ENCODE assay signal across 20 cellular contexts in genomic region chr14:99176156-99176945, GRCh38.
DNase-seq lines count a peak whose midpoint lies in the region; ATAC-seq and TF ChIP-seq lines count a peak whose summit lies in the region.
"Had no signal": no experiment of that assay in that cellular context is flagged by ENCODE, and none has a peak within 500 bp of the region (broad histone marks: within the 10 kb centered on the region; RNA-seq: fewer than 3 reads in every experiment).

No MANE protein-coding gene starts in this region.

- H3K27me3 Mint-ChIP-seq in stimulated activated naive CD8-positive, alpha-beta T cell treated with anti-CD3 and anti-CD28 coated beads, Interleukin-15, amount 100 ng/mL, for 72 hours: no peaks in the 10 kb centered on the region
- no peaks in the 10 kb centered on the region for H3K27me3 Mint-ChIP-seq in activated CD8-positive, alpha-beta T cell treated with anti-CD3 and anti-CD28 coated beads, Interleukin-2, amount 10 ng/mL, durations not matched to agents 7 days and 5 days (ENCODE audit: low read depth)
- H3K27me3 Mint-ChIP-seq: brain had no signal

- dilution Hi-C loops in mammary epithelial cell (cut with HindIII; ENCODE audit: low sequenced_read_pairs): no loop called here

- POLR2A ChIA-PET in activated CD8-positive, alpha-beta T cell treated with anti-CD3 and anti-CD28 coated beads, Interleukin-2, amount 10 ng/mL, durations not matched to agents 7 days and 5 days (lab: Charles Lee): no interaction called here

- H3K4me3 Mint-ChIP-seq in stimulated activated naive CD8-positive, alpha-beta T cell treated with anti-CD3 and anti-CD28 coated beads, Interleukin-15, amount 100 ng/mL, for 72 hours: no peak overlapping the region
- no peak overlapping the region for H3K4me3 Mint-ChIP-seq in activated CD8-positive, alpha-beta T cell treated with anti-CD3 and anti-CD28 coated beads, Interleukin-2, amount 10 ng/mL, durations not matched to agents 7 days and 5 days
- H3K4me3 Mint-ChIP-seq: brain; natural killer cell; stimulated activated effector memory CD8-positive, alpha-beta T cell treated with anti-CD3 and anti-CD28 coated beads, Interleukin-12 subunit alpha, Interleukin-12 subunit beta, amount 100 ng/mL, for 72 hours had no signal

- no peak overlapping the region for H3K4me2 ChIP-seq in mammary epithelial cell (ENCODE audit: insufficient read depth, low read depth, low read length)

- no peak overlapping the region for H2AFZ ChIP-seq in mammary epithelial cell (ENCODE audit: low read depth, low read length)

- peak overlapping the region in 1 of 2 donors; percentile 52 for H3K27ac Mint-ChIP-seq in stimulated activated naive CD8-positive, alpha-beta T cell treated with anti-CD3 and anti-CD28 coated beads, Interleukin-15, amount 100 ng/mL, for 72 hours
- peak overlapping the region; percentile 43 for H3K27ac Mint-ChIP-seq in activated CD8-positive, alpha-beta T cell treated with anti-CD3 and anti-CD28 coated beads, Interleukin-2, amount 10 ng/mL, durations not matched to agents 7 days and 5 days
- H3K27ac Mint-ChIP-seq: stimulated activated effector memory CD8-positive, alpha-beta T cell treated with anti-CD3 and anti-CD28 coated beads, Interleukin-12 subunit alpha, Interleukin-12 subunit beta, amount 100 ng/mL, for 72 hours had no signal

- no peak overlapping the region for H3K4me3 ChIP-seq in mammary epithelial cell (replicated peaks in 1 of 3; ENCODE audit: insufficient read depth in 1 of 3, low read depth in 2 of 3, low read length in 3 of 3)
- H3K4me3 ChIP-seq: esophagus muscularis mucosa, thoracic aorta, uterus had no signal

- no peaks in the 10 kb centered on the region for H3K4me1 ChIP-seq in mammary epithelial cell (ENCODE audit: insufficient read depth, low read length)
- H3K4me1 ChIP-seq: uterus had no signal

- no peaks in the 10 kb centered on the region for H3K9me3 ChIP-seq in mammary epithelial cell (replicated peaks; ENCODE audit: insufficient read depth, low read length)
- H3K9me3 ChIP-seq: esophagus muscularis mucosa, thoracic aorta, uterus had no signal

- BruUV-seq in mammary epithelial cell (replicated peaks; lab: Mats Ljungman, UMichigan): no TSS peak

- in situ Hi-C loops in mammary epithelial cell (cut with MboI; ENCODE audit: low sequenced_read_pairs in 2 of 2): no loop called here

- no peaks in the 10 kb centered on the region for H3K9me3 Mint-ChIP-seq in stimulated activated naive CD8-positive, alpha-beta T cell treated with anti-CD3 and anti-CD28 coated beads, Interleukin-15, amount 100 ng/mL, for 72 hours
- no peaks in the 10 kb centered on the region for H3K9me3 Mint-ChIP-seq in activated CD8-positive, alpha-beta T cell treated with anti-CD3 and anti-CD28 coated beads, Interleukin-2, amount 10 ng/mL, durations not matched to agents 7 days and 5 days (ENCODE audit: insufficient read depth)
- H3K9me3 Mint-ChIP-seq: natural killer cell; stimulated activated effector memory CD8-positive, alpha-beta T cell treated with anti-CD3 and anti-CD28 coated beads, Interleukin-12 subunit alpha, Interleukin-12 subunit beta, amount 100 ng/mL, for 72 hours had no signal

- H3K9ac ChIP-seq in mammary epithelial cell (ENCODE audit: insufficient read depth, low read length): no peak overlapping the region

- ATAC-seq in stimulated activated naive CD8-positive, alpha-beta T cell treated with anti-CD3 and anti-CD28 coated beads, Interleukin-15, amount 100 ng/mL, for 72 hours: peak; percentile 13
- ATAC-seq in stimulated activated naive CD8-positive, alpha-beta T cell treated with anti-CD3 and anti-CD28 coated beads, Interleukin-15, Interleukin-2, amounts not matched to agents 100 U/mL and 50 U/mL, for 24 hours: no peak
- no peak for ATAC-seq in activated CD8-positive, alpha-beta T cell treated with anti-CD3 and anti-CD28 coated beads, Interleukin-2, amount 10 ng/mL, durations not matched to agents 7 days and 5 days
- no peak for ATAC-seq in HG03135 (IDR thresholded peaks at IDR 0.05; ENCODE audit: unreplicated experiment)
- ATAC-seq: left lobe of liver; natural killer cell; stimulated activated effector memory CD8-positive, alpha-beta T cell treated with anti-CD3 and anti-CD28 coated beads, Interleukin-12 subunit alpha, Interleukin-12 subunit beta, amount 100 ng/mL, for 72 hours had no signal

- no peak for TF ChIP-seq CTCF in mammary epithelial cell (conservative IDR thresholded peaks at IDR 0.05 in 1 of 2, IDR thresholded peaks at IDR 0.05 in 1 of 2; ENCODE audit: extremely low read depth in 1 of 2, insufficient read depth in 1 of 2, low read depth in 1 of 2, low read length in 2 of 2)

- peaks cover 5% of the 10 kb centered on the region for H3K36me3 ChIP-seq in mammary epithelial cell (ENCODE audit: insufficient read depth, low read length)
- H3K36me3 ChIP-seq: esophagus muscularis mucosa, thoracic aorta, uterus, WERI-Rb-1 had no signal

- no peaks in the 10 kb centered on the region for H3K27me3 ChIP-seq in mammary epithelial cell (ENCODE audit: insufficient read depth, low read length)
- H3K27me3 ChIP-seq: esophagus muscularis mucosa had no signal

- no peaks in the 10 kb centered on the region for H3K79me2 ChIP-seq in mammary epithelial cell (ENCODE audit: insufficient read depth, low read length)

- 96% methylated on average over 13 of the region's 33 CpGs for WGBS in mammary epithelial cell (ENCODE audit: low coverage, missing lambda C conversion rate)

- CTCF ChIA-PET in activated CD8-positive, alpha-beta T cell treated with anti-CD3 and anti-CD28 coated beads, Interleukin-2, amount 10 ng/mL, durations not matched to agents 7 days and 5 days (lab: Charles Lee): no interaction called here
- CTCF ChIA-PET in mammary epithelial cell (lab: Charles Lee; ENCODE audit: low non-redundant PET): interaction anchor here (0.6 kb wide), 1 partner anchor 76 kb away, joined by 5 read pairs; no protein-coding TSS in a partner anchor

- H4K20me1 ChIP-seq in mammary epithelial cell (ENCODE audit: insufficient read depth, low read length): no peaks in the 10 kb centered on the region

- peaks cover 69% of the 10 kb centered on the region for H3K36me3 Mint-ChIP-seq in activated CD8-positive, alpha-beta T cell treated with anti-CD3 and anti-CD28 coated beads, Interleukin-2, amount 10 ng/mL, durations not matched to agents 7 days and 5 days (ENCODE audit: low read depth)
- H3K36me3 Mint-ChIP-seq: natural killer cell had no signal

- DNase-seq in stimulated activated naive CD8-positive, alpha-beta T cell treated with anti-CD3 and anti-CD28 coated beads, Interleukin-15, amount 100 ng/mL, for 72 hours: no peak
- no peak for DNase-seq in stimulated activated naive CD8-positive, alpha-beta T cell treated with anti-CD3 and anti-CD28 coated beads, Interleukin-15, Interleukin-2, amounts not matched to agents 100 U/mL and 50 U/mL, for 24 hours
- DNase-seq in activated CD8-positive, alpha-beta T cell treated with anti-CD3 and anti-CD28 coated beads, Interleukin-2, amount 10 ng/mL, durations not matched to agents 7 days and 5 days: peak; percentile 19
- peak; percentile 43 for DNase-seq in islet precursor cell
- no peak for DNase-seq in mammary epithelial cell
- DNase-seq in MV-4-11 (lab: John Stamatoyannopoulos, UW): no peak
- DNase-seq: foreskin melanocyte; natural killer cell; NCI-H1417 treated with DMSO at 0.1 percent for 48 hours; NCI-H446 treated with DMSO at 0.1 percent for 48 hours; stimulated activated CD4-positive, alpha-beta T cell treated with anti-CD3 and anti-CD28 coated beads, Interleukin-2, amount 100 ng/mL, for 48 hours; uterus; WERI-Rb-1 had no signal

- intact Hi-C loops in mammary epithelial cell (cut with micrococcal nuclease): no loop called here

- no peak overlapping the region for H3K27ac ChIP-seq in mammary epithelial cell (ENCODE audit: insufficient read depth, low read depth, low read length)
- H3K27ac ChIP-seq: C4-2B, esophagus muscularis mucosa, thoracic aorta, uterus, WERI-Rb-1 had no signal

- H3K4me1 Mint-ChIP-seq in stimulated activated naive CD8-positive, alpha-beta T cell treated with anti-CD3 and anti-CD28 coated beads, Interleukin-15, amount 100 ng/mL, for 72 hours: peaks cover 53% of the 10 kb centered on the region
- peaks cover 46% of the 10 kb centered on the region for H3K4me1 Mint-ChIP-seq in activated CD8-positive, alpha-beta T cell treated with anti-CD3 and anti-CD28 coated beads, Interleukin-2, amount 10 ng/mL, durations not matched to agents 7 days and 5 days (ENCODE audit: low read depth)

Comparison
In these comparisons a context has a peak if more than half of its experiments do, and no peak if none do; other contexts are left out.
1. DNase-seq: peak in activated CD8-positive, alpha-beta T cell treated with anti-CD3 and anti-CD28 coated beads, Interleukin-2, amount 10 ng/mL, durations not matched to agents 7 days and 5 days (single experiment) and islet precursor cell (single experiment); none in stimulated activated naive CD8-positive, alpha-beta T cell treated with anti-CD3 and anti-CD28 coated beads, Interleukin-15, amount 100 ng/mL, for 72 hours (0 of 2), stimulated activated naive CD8-positive, alpha-beta T cell treated with anti-CD3 and anti-CD28 coated beads, Interleukin-15, Interleukin-2, amounts not matched to agents 100 U/mL and 50 U/mL, for 24 hours (single experiment), mammary epithelial cell (single experiment) and MV-4-11 (single experiment).